In the genomic region with DNA sequence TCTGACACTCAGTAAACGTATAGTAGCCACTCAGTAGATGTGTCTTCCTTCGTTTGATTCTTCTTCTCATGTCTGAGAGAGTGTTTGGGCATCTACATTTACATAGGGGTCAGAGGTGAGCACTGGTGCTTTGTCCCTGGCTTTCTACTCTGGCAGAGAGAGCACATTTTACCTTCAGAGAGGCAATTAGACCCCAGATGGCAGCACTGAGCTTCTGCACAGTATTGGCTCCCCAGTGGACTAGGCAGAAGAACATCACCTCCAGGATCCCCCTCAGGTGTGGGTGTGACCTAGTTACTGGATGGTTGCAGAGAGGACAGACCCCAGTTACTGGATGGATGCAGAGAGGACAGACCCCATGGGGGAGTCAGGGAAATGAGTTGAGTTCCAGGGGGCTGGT, we compare ENCODE assay signal across 11 cellular contexts.
DNase-seq lines count a peak whose midpoint lies in the region; ATAC-seq and TF ChIP-seq lines count a peak whose summit lies in the region.
"Had no signal": no experiment of that assay in that cellular context is flagged by ENCODE, and none has a peak within 500 bp of the region (broad histone marks: within the 10 kb centered on the region; RNA-seq: fewer than 3 reads in every experiment).

No MANE protein-coding gene starts in this region.

- no peaks in the 10 kb centered on the region for H3K9me3 ChIP-seq in uterus

- no peak overlapping the region for H3K27ac ChIP-seq in uterus
- H3K27ac ChIP-seq: SK-N-MC had no signal

- TF ChIP-seq CTCF in uterus (IDR thresholded peaks at IDR 0.05): no peak

- no peaks in the 10 kb centered on the region for H3K4me1 ChIP-seq in uterus

- H3K36me3 ChIP-seq in uterus: no peaks in the 10 kb centered on the region

- intact Hi-C loops in uterus (cut with DNase I; ENCODE audit: low total_unique reads): no loop called here

- peak; percentile 58 for ATAC-seq in left lobe of liver
- no peak for ATAC-seq in HG02852 (IDR thresholded peaks at IDR 0.05; ENCODE audit: unreplicated experiment)

- peak; percentile 7 for DNase-seq in DMS153 (lab: John Stamatoyannopoulos, UW)
- peak; percentile 7 for DNase-seq in GM19240 (ENCODE audit: insufficient read length, low spot score)
- DNase-seq in SK-N-DZ (ENCODE audit: low spot score): peak; percentile 79
- DNase-seq in left lobe of liver (ENCODE audit: low spot score): no peak
- DNase-seq in HuH-7.5 (ENCODE audit: low spot score): no peak
- DNase-seq in middle frontal gyrus (ENCODE audit: extremely low spot score, low spot score): no peak
- DNase-seq in uterus: no peak
- DNase-seq: mesenchymal stem cell; stimulated activated naive CD4-positive, alpha-beta T cell treated with Interleukin-2 at 50 U/mL for 16 hours had no signal

- no peaks in the 10 kb centered on the region for H3K27me3 ChIP-seq in uterus

- no peak overlapping the region for H3K4me3 ChIP-seq in uterus
- H3K4me3 ChIP-seq: SK-N-MC had no signal

- TF ChIP-seq POLR2A in uterus (IDR thresholded peaks at IDR 0.05): no peak

Comparison
In these comparisons a context has a peak if more than half of its experiments do, and no peak if none do; other contexts are left out.
1. DNase-seq: peak in DMS153 (single experiment), GM19240 (single experiment) and SK-N-DZ (single experiment); none in left lobe of liver (single experiment), HuH-7.5 (single experiment), middle frontal gyrus (single experiment) and uterus (0 of 2).